In the genomic region with DNA sequence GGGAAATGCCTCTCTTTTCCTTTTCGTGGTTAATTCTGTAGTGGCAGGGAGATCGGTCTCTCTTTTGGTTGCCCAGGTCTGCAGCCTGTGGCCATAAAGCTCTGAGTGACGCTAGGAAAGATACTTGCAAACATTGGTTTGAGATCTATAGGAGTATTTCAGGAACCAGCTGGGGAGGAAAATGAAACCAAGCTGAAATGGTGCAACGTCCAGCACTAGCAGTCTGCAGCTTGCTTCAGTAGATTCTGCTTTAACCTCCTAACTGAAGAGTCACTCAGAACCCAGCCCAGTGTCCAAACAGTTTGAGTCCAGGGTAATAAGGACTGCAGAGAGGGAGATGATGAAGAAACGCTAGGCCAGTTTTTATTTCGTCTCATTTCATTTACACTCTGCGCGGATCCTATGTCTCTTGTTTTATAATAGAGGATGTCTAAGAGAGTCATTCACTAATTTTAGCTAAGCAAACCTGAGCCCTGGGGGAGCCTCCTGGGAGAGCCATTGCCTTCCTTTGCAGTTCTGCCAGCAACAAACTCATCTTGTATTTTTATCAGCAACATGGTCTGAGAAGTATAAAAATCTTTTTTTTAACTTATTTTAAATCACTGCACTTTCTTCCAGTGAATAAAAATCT, we compare ENCODE assay signal across 14 cellular contexts. TPM values are rescaled to one million over a fixed set of nuclear protein-coding genes. Genes with fewer than 3 reads are reported as not detected.
DNase-seq lines count a peak whose midpoint lies in the region; ATAC-seq, FAIRE-seq and TF ChIP-seq lines count a peak whose summit lies in the region.
"Had no signal": no experiment of that assay in that cellular context is flagged by ENCODE, and none has a peak within 500 bp of the region (broad histone marks: within the 10 kb centered on the region; RNA-seq: fewer than 3 reads in every experiment).

No MANE protein-coding gene starts in this region.

- no peak for TF ChIP-seq CTCF in NB4 (IDR thresholded peaks at IDR 0.05; ENCODE audit: low read depth, low read length)

- intact Hi-C loops in dendritic cell treated with granulocyte-macrophage colony-stimulating factor and Interleukin-4, amounts not matched to agents 40 ng/mL and 50 ng/mL, for 4 days (cut with micrococcal nuclease): no loop called here

- H3K27ac Mint-ChIP-seq in dendritic cell treated with granulocyte-macrophage colony-stimulating factor and Interleukin-4, amounts not matched to agents 40 ng/mL and 50 ng/mL, for 4 days: peak overlapping the region; percentile 57
- H3K27ac Mint-ChIP-seq in natural killer cell treated with Interleukin-12 subunit alpha and Interleukin-12 subunit beta and Interleukin-15 and Interleukin-18, amount 100 ng/mL, for 72 hours: peak overlapping the region; percentile 7 to 52
- H3K27ac Mint-ChIP-seq: CD4-positive, CD25-positive, alpha-beta regulatory T cell had no signal

- no peak overlapping the region for H3K4me3 Mint-ChIP-seq in dendritic cell treated with granulocyte-macrophage colony-stimulating factor and Interleukin-4, amounts not matched to agents 40 ng/mL and 50 ng/mL, for 4 days
- no peak overlapping the region for H3K4me3 Mint-ChIP-seq in natural killer cell treated with Interleukin-12 subunit alpha and Interleukin-12 subunit beta and Interleukin-15 and Interleukin-18, amount 100 ng/mL, for 72 hours
- H3K4me3 Mint-ChIP-seq: naive thymus-derived CD8-positive, alpha-beta T cell had no signal

- peak; percentile 67 for DNase-seq in NB4 (ENCODE audit: low read depth)
- no peak for DNase-seq in natural killer cell treated with Interleukin-12 subunit alpha and Interleukin-12 subunit beta and Interleukin-15 and Interleukin-18, amount 100 ng/mL, for 72 hours (ENCODE audit: low spot score)
- no peak for DNase-seq in putamen (ENCODE audit: low spot score)
- DNase-seq in GM12892 (ENCODE audit: insufficient read length): no peak
- DNase-seq: CD4-positive, CD25-positive, alpha-beta regulatory T cell; naive thymus-derived CD8-positive, alpha-beta T cell; NCI-H226; spleen had no signal

- H3K9ac ChIP-seq in BLaER1 treated with 17β-estradiol and CSF1 and Interleukin-3, amounts not matched to agents 10 nM and 100 nM: peak overlapping the region in 10 of 11 experiments; percentile 4 to 60 (median 29); a peak in 12 of 22 replicates

- peaks cover 41 to 70% (median 61%) of the 10 kb centered on the region in 11 experiments for H3K36me3 ChIP-seq in BLaER1 treated with 17β-estradiol and CSF1 and Interleukin-3, amounts not matched to agents 10 nM and 100 nM

- H3K27me3 ChIP-seq in BLaER1 treated with 17β-estradiol and CSF1 and Interleukin-3, amounts not matched to agents 10 nM and 100 nM: no peaks in the 10 kb centered on the region
- H3K27me3 ChIP-seq: spleen had no signal

- H3K4me1 ChIP-seq in BLaER1 treated with 17β-estradiol and CSF1 and Interleukin-3, amounts not matched to agents 10 nM and 100 nM: peaks cover 23 to 44% (median 30%) of the 10 kb centered on the region in 10 experiments

- H3K27ac ChIP-seq in BLaER1 treated with 17β-estradiol and CSF1 and Interleukin-3, amounts not matched to agents 10 nM and 100 nM: peak overlapping the region in 10 of 11 experiments; percentile 7 to 73 (median 52); a peak in 15 of 22 replicates
- H3K27ac ChIP-seq: RWPE1, VCaP had no signal

- TF ChIP-seq POLR2A in NB4 (IDR thresholded peaks at IDR 0.05; ENCODE audit: extremely low read depth, insufficient read length) (no peak), GM12892 (IDR thresholded peaks at IDR 0.05; ENCODE audit: low read depth, low read length) (no peak)

- peaks cover 56% of the 10 kb centered on the region for H3K36me3 Mint-ChIP-seq in dendritic cell treated with granulocyte-macrophage colony-stimulating factor and Interleukin-4, amounts not matched to agents 40 ng/mL and 50 ng/mL, for 4 days (ENCODE audit: low read depth)
- no peaks in the 10 kb centered on the region for H3K36me3 Mint-ChIP-seq in natural killer cell treated with Interleukin-12 subunit alpha and Interleukin-12 subunit beta and Interleukin-15 and Interleukin-18, amount 100 ng/mL, for 72 hours

- no peaks in the 10 kb centered on the region for H3K27me3 Mint-ChIP-seq in dendritic cell treated with granulocyte-macrophage colony-stimulating factor and Interleukin-4, amounts not matched to agents 40 ng/mL and 50 ng/mL, for 4 days
- H3K27me3 Mint-ChIP-seq in natural killer cell treated with Interleukin-12 subunit alpha and Interleukin-12 subunit beta and Interleukin-15 and Interleukin-18, amount 100 ng/mL, for 72 hours: no peaks in the 10 kb centered on the region
- H3K27me3 Mint-ChIP-seq: CD4-positive, CD25-positive, alpha-beta regulatory T cell; naive thymus-derived CD8-positive, alpha-beta T cell had no signal

- H3K4me3 ChIP-seq in BLaER1 treated with 17β-estradiol and CSF1 and Interleukin-3, amounts not matched to agents 10 nM and 100 nM: peak overlapping the region in 2 of 10 experiments; percentile 1 to 9; a peak in 2 of 20 replicates
- H3K4me3 ChIP-seq in NB4 (ENCODE audit: low read depth, low read length): no peak overlapping the region
- H3K4me3 ChIP-seq: spleen had no signal

- peak overlapping the region; percentile 54 to 79 (median 70) for H3K4me2 ChIP-seq in BLaER1 treated with 17β-estradiol and CSF1 and Interleukin-3, amounts not matched to agents 10 nM and 100 nM

- peaks cover 38% of the 10 kb centered on the region for H3K4me1 Mint-ChIP-seq in dendritic cell treated with granulocyte-macrophage colony-stimulating factor and Interleukin-4, amounts not matched to agents 40 ng/mL and 50 ng/mL, for 4 days (ENCODE audit: low read depth)
- H3K4me1 Mint-ChIP-seq in natural killer cell treated with Interleukin-12 subunit alpha and Interleukin-12 subunit beta and Interleukin-15 and Interleukin-18, amount 100 ng/mL, for 72 hours (ENCODE audit: low read depth in 2 of 2): peaks cover 27 to 44% of the 10 kb centered on the region in 2 donors

- FAIRE-seq in GM12892 (lab: Jason Lieb, UNC): no peak

- H3K9me3 Mint-ChIP-seq in dendritic cell treated with granulocyte-macrophage colony-stimulating factor and Interleukin-4, amounts not matched to agents 40 ng/mL and 50 ng/mL, for 4 days: no peaks in the 10 kb centered on the region
- no peaks in the 10 kb centered on the region for H3K9me3 Mint-ChIP-seq in natural killer cell treated with Interleukin-12 subunit alpha and Interleukin-12 subunit beta and Interleukin-15 and Interleukin-18, amount 100 ng/mL, for 72 hours
- H3K9me3 Mint-ChIP-seq: CD4-positive, CD25-positive, alpha-beta regulatory T cell; naive thymus-derived CD8-positive, alpha-beta T cell had no signal

- H4K20me1 ChIP-seq in BLaER1 treated with 17β-estradiol and CSF1 and Interleukin-3, amounts not matched to agents 10 nM and 100 nM: peaks cover 0 to 67% (median 26%) of the 10 kb centered on the region in 11 experiments; a peak in 13 of 22 replicates

- no peak for ATAC-seq in natural killer cell treated with Interleukin-12 subunit alpha and Interleukin-12 subunit beta and Interleukin-15 and Interleukin-18, amount 100 ng/mL, for 72 hours
- ATAC-seq in HG03460 (IDR thresholded peaks at IDR 0.05; ENCODE audit: unreplicated experiment) (no peak), GM18861 (IDR thresholded peaks at IDR 0.05; ENCODE audit: unreplicated experiment) (no peak)
- ATAC-seq: naive thymus-derived CD8-positive, alpha-beta T cell had no signal

- H3K9me3 ChIP-seq in BLaER1 treated with 17β-estradiol and CSF1 and Interleukin-3, amounts not matched to agents 10 nM and 100 nM (replicated peaks in 1 of 11): no peaks in the 10 kb centered on the region
- H3K9me3 ChIP-seq: spleen had no signal

RNA-seq across cellular contexts. Expression of a gene that starts 12.0 kb away (rescaled TPM):
- 10 to 100 TPM; 22.0 to 25.8 TPM for total RNA-seq in natural killer cell treated with Interleukin-12 subunit alpha and Interleukin-12 subunit beta and Interleukin-15 and Interleukin-18, amount 100 ng/mL, for 72 hours
- 5.5 TPM for polyA plus RNA-seq in GM12892 (2012; ENCODE audit: missing spikeins)

RNA-seq across cellular contexts. Expression of a gene that starts 33.3 kb away (rescaled TPM):
- total RNA-seq in natural killer cell treated with Interleukin-12 subunit alpha and Interleukin-12 subunit beta and Interleukin-15 and Interleukin-18, amount 100 ng/mL, for 72 hours: 10 to 100 TPM; 21.5 to 39.9 TPM
- 18.2 TPM for polyA plus RNA-seq in GM12892 (2012; ENCODE audit: missing spikeins)

RNA-seq across cellular contexts. Expression of a gene that starts 49.6 kb away (rescaled TPM):
- not detected for total RNA-seq in natural killer cell treated with Interleukin-12 subunit alpha and Interleukin-12 subunit beta and Interleukin-15 and Interleukin-18, amount 100 ng/mL, for 72 hours
- polyA plus RNA-seq in GM12892 (2012; ENCODE audit: missing spikeins): 0.17 TPM
- total RNA-seq: CD4-positive, CD25-positive, alpha-beta regulatory T cell; naive thymus-derived CD8-positive, alpha-beta T cell; spleen had no signal

RNA-seq across cellular contexts. Expression of a gene that starts 57.1 kb away (rescaled TPM):
- total RNA-seq in natural killer cell treated with Interleukin-12 subunit alpha and Interleukin-12 subunit beta and Interleukin-15 and Interleukin-18, amount 100 ng/mL, for 72 hours: under 1 TPM in 1 of 2 donors, not detected in 1; 0.24 TPM
- polyA plus RNA-seq in GM12892 (2012; ENCODE audit: missing spikeins): not detected
- polyA plus RNA-seq: CD4-positive, CD25-positive, alpha-beta regulatory T cell had no signal
